Comparison of ENCODE assay signal across 11 cellular contexts in genomic region chr11:9665749-9666148, GRCh38. TPM values are rescaled to one million over a fixed set of nuclear protein-coding genes. Genes with fewer than 3 reads are reported as not detected.
A peak's percentile ranks its signal among the peaks of the same experiment; 100 is the strongest.
DNase-seq lines count a peak whose midpoint lies in the region; TF ChIP-seq lines count a peak whose summit lies in the region.
"Had no signal": no experiment of that assay in that cellular context is flagged by ENCODE, and none has a peak within 500 bp of the region (broad histone marks: within the 10 kb centered on the region; RNA-seq: fewer than 3 reads in every experiment).

No MANE protein-coding gene starts in this region.

- no peaks in the 10 kb centered on the region for H3F3A ChIP-seq in Loucy (ENCODE audit: low read depth)

- H3K36me3 Mint-ChIP-seq in dendritic cell treated with granulocyte-macrophage colony-stimulating factor and Interleukin-4, amounts not matched to agents 40 ng/mL and 50 ng/mL, for 4 days (ENCODE audit: low read depth): peaks cover 39% of the 10 kb centered on the region
- H3K36me3 Mint-ChIP-seq in nephron (ENCODE audit: low read depth): peaks cover 19% of the 10 kb centered on the region

- H3K9ac ChIP-seq in ES-I3 (ENCODE audit: low read depth, low read length): peak overlapping the region; percentile 92; the same call in 1 of the 2 replicates
- H3K9ac ChIP-seq in Loucy (ENCODE audit: low read depth, low read length, poor library complexity, severe bottlenecking): no peak overlapping the region

- TF ChIP-seq CTCF in Loucy (conservative IDR thresholded peaks at IDR 0.05; ENCODE audit: low read length) (no peak), nephron (IDR thresholded peaks at IDR 0.05; ENCODE audit: unreplicated experiment in 3 of 3) (no peak)

- no peaks in the 10 kb centered on the region for H3K27me3 ChIP-seq in Loucy (ENCODE audit: insufficient read depth, low read length, poor library complexity, severe bottlenecking)
- H3K27me3 ChIP-seq: vagina had no signal

- H3K4me1 ChIP-seq in ES-I3 (ENCODE audit: insufficient read depth, low read length) (no peaks in the 10 kb centered on the region), Loucy (ENCODE audit: insufficient read depth, low read length, poor library complexity, severe bottlenecking) (peaks cover 24% of the 10 kb centered on the region)

- peak overlapping the region; percentile 85 for H3K4me3 ChIP-seq in Loucy (ENCODE audit: low read length, poor library complexity, severe bottlenecking)

- DNase-seq in A172 (ENCODE audit: low spot score): no peak
- DNase-seq in OCI-M2 (lab: John Stamatoyannopoulos, UW; ENCODE audit: unreplicated experiment): no peak
- no peak for DNase-seq in SKM-1 (lab: John Stamatoyannopoulos, UW; ENCODE audit: unreplicated experiment)
- DNase-seq in NCI-H510A treated with DMSO at 0.1 percent for 48 hours (lab: John Stamatoyannopoulos, UW): no peak
- DNase-seq: left cardiac atrium, NCI-H1436 had no signal

- no peak overlapping the region for H3K27ac Mint-ChIP-seq in dendritic cell treated with granulocyte-macrophage colony-stimulating factor and Interleukin-4, amounts not matched to agents 40 ng/mL and 50 ng/mL, for 4 days
- no peak overlapping the region for H3K27ac Mint-ChIP-seq in nephron

- no peak overlapping the region for H2AFZ ChIP-seq in Loucy (ENCODE audit: low read length)

- H3K4me2 ChIP-seq in Loucy (ENCODE audit: low read depth, low read length, poor library complexity, severe bottlenecking): no peak overlapping the region

- H3K9me3 Mint-ChIP-seq in dendritic cell treated with granulocyte-macrophage colony-stimulating factor and Interleukin-4, amounts not matched to agents 40 ng/mL and 50 ng/mL, for 4 days: peaks cover 10% of the 10 kb centered on the region
- peaks cover 11% of the 10 kb centered on the region for H3K9me3 Mint-ChIP-seq in nephron

- H3K79me2 ChIP-seq in Loucy (ENCODE audit: insufficient read depth, low read length): peaks cover 34% of the 10 kb centered on the region

- no peaks in the 10 kb centered on the region for H4K20me1 ChIP-seq in Loucy (ENCODE audit: insufficient read depth, low read length, poor library complexity, severe bottlenecking)

- H3K4me1 Mint-ChIP-seq in dendritic cell treated with granulocyte-macrophage colony-stimulating factor and Interleukin-4, amounts not matched to agents 40 ng/mL and 50 ng/mL, for 4 days (ENCODE audit: low read depth): peaks cover 75% of the 10 kb centered on the region
- peaks cover 6% of the 10 kb centered on the region for H3K4me1 Mint-ChIP-seq in nephron

- H3K9me2 ChIP-seq in Loucy (replicated peaks; ENCODE audit: low read depth, low read length): no peaks in the 10 kb centered on the region

- intact Hi-C loops in dendritic cell treated with granulocyte-macrophage colony-stimulating factor and Interleukin-4, amounts not matched to agents 40 ng/mL and 50 ng/mL, for 4 days (cut with micrococcal nuclease): loop anchor here (2.0 to 10.0 kb wide), 2 partner anchors 49 to 51 kb away; no protein-coding TSS in a partner anchor

- H3K27me3 Mint-ChIP-seq in dendritic cell treated with granulocyte-macrophage colony-stimulating factor and Interleukin-4, amounts not matched to agents 40 ng/mL and 50 ng/mL, for 4 days: no peaks in the 10 kb centered on the region
- H3K27me3 Mint-ChIP-seq in nephron (ENCODE audit: low read depth): peaks cover 13% of the 10 kb centered on the region

- no peaks in the 10 kb centered on the region for H3K36me3 ChIP-seq in ES-I3 (ENCODE audit: insufficient read depth, low read length)
- H3K36me3 ChIP-seq in Loucy (ENCODE audit: insufficient read depth, low read length): no peaks in the 10 kb centered on the region

- H3K9me3 ChIP-seq in ES-I3 (ENCODE audit: control insufficient read depth, insufficient read depth, low read length) (peaks cover 4% of the 10 kb centered on the region), Loucy (ENCODE audit: insufficient read depth, low read depth, low read length) (0 out of 2 replicates have a peak, but pooled peaks cover 3% of the 10 kb centered on the region)
- H3K9me3 ChIP-seq: vagina had no signal

- H3K4me3 Mint-ChIP-seq in dendritic cell treated with granulocyte-macrophage colony-stimulating factor and Interleukin-4, amounts not matched to agents 40 ng/mL and 50 ng/mL, for 4 days: peak overlapping the region; percentile 64
- H3K4me3 Mint-ChIP-seq in nephron: peak overlapping the region; percentile 74 to 91 (median 87)

RNA-seq across cellular contexts. Expression of gene SWAP70, which starts 1.9 kb away (rescaled TPM):
- total RNA-seq in A172 (2014; rRNA removed; shearing (Covaris generic)): 43.2 and 54.7 TPM in 2 replicates
